9 cellular contexts compared by ENCODE assay signal in the genomic region with DNA sequence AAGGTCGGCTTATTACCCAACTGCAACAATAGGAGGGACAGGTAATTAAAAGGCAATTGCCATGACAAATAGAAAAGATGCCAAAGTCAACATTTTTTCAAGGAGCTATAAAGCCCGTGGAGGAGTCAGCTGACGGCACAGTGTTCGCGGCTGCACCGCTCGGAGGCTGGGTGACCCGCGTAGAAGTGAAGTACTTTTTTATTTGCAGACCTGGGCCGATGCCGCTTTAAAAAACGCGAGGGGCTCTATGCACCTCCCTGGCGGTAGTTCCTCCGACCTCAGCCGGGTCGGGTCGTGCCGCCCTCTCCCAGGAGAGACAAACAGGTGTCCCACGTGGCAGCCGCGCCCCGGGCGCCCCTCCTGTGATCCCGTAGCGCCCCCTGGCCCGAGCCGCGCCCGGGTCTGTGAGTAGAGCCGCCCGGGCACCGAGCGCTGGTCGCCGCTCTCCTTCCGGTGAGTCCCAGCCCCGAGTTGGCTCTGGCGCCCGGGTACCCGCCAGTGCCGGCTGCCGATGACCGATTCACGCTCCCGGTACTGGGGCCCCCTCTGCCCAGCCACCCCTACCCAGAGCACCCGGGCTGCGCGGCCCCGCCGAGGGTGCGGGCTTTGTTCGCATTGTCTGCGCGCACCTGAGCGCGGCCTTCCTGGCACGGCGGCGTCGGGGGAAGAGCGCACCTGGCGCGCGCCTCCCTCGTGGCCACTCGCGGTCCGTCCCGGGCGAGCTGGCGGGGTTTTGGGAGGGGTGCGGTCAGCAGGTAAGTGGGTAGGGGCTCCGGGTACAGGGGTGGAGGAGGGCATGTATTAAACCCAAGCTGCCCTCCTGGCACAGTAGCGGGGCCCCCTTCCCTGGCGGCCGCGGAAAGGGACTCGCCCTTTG. TPM values are rescaled to one million over a fixed set of nuclear protein-coding genes. Genes with fewer than 3 reads are reported as not detected.
DNase-seq lines count a peak whose midpoint lies in the region; ATAC-seq and TF ChIP-seq lines count a peak whose summit lies in the region.
"Had no signal": no experiment of that assay in that cellular context is flagged by ENCODE, and none has a peak within 500 bp of the region (broad histone marks: within the 10 kb centered on the region; RNA-seq: fewer than 3 reads in every experiment).

Gene VWA2, plus strand, starts transcription at position 138 of the 877 bp plus-strand sequence. CDS start 9,460 bp downstream, outside the sequence.

- BruUV-seq in Caco-2 (replicated peaks; lab: Mats Ljungman, UMichigan) (no TSS peak), IMR-90 (replicated peaks; lab: Mats Ljungman, UMichigan) (no TSS peak)

- H3K79me1 ChIP-seq in IMR-90 (ENCODE audit: low read depth in 1 of 2, low read length in 2 of 2) = no peaks in the 10 kb centered on the region

- H3K4me1 ChIP-seq in Caco-2 = peaks cover 4% of the 10 kb centered on the region; the same call in 1 of the 2 replicates
- no peaks in the 10 kb centered on the region for H3K4me1 ChIP-seq in IMR-90 (ENCODE audit: control insufficient read depth, insufficient read depth, low read length)
- H3K4me1 ChIP-seq in iPS-15b (ENCODE audit: control insufficient read depth, insufficient read depth, low read length) = peaks cover 3% of the 10 kb centered on the region

- H3K27ac ChIP-seq in IMR-90 (ENCODE audit: insufficient read depth, low read length) = no peak within 1 kb of the TSS

- peak within 1 kb of the TSS; percentile 69 for H3K4me3 Mint-ChIP-seq in Caco-2 (ENCODE audit: unreplicated experiment)

- H4K20me1 ChIP-seq in IMR-90 (ENCODE audit: insufficient read depth, low read length) = no peaks in the 10 kb centered on the region

- no peak within 1 kb of the TSS for H3K56ac ChIP-seq in IMR-90 (ENCODE audit: extremely low read depth, insufficient read depth, low read length)

- in situ Hi-C loops in IMR-90 (cut with MboI; ENCODE audit: low sequenced_read_pairs) = no loop called here

- H3K4ac ChIP-seq in IMR-90 (ENCODE audit: low read depth, low read length) = no peak within 1 kb of the TSS

- H3K27ac Mint-ChIP-seq in Caco-2 (ENCODE audit: unreplicated experiment) = no peak within 1 kb of the TSS

- no peak within 1 kb of the TSS for H3K23ac ChIP-seq in IMR-90 (ENCODE audit: low read depth, low read length)

- peak within 1 kb of the TSS; percentile 61 for H3K4me3 ChIP-seq in Caco-2 (ENCODE audit: low read depth, low read length)
- H3K4me3 ChIP-seq in IMR-90 (ENCODE audit: insufficient read depth, low read depth, low read length) = no peak within 1 kb of the TSS
- H3K4me3 ChIP-seq in iPS-15b (ENCODE audit: low read depth, low read length) = peak within 1 kb of the TSS; percentile 60

- H3K9me3 Mint-ChIP-seq in Caco-2 (ENCODE audit: unreplicated experiment) = no peaks in the 10 kb centered on the region

- H2BK20ac ChIP-seq in IMR-90 (ENCODE audit: low read depth, low read length) = no peak within 1 kb of the TSS

- H4K5ac ChIP-seq in IMR-90 (ENCODE audit: low read depth, low read length) = no peak within 1 kb of the TSS

- H3K4me2 ChIP-seq in IMR-90 (ENCODE audit: low read depth, low read length) = no peak within 1 kb of the TSS

- H2AK9ac ChIP-seq in IMR-90 (replicated peaks; ENCODE audit: low read depth, low read length, poor library complexity) = no peak within 1 kb of the TSS

- no peak for ATAC-seq in IMR-90 (ENCODE audit: low read depth)

- H3K27me3 ChIP-seq in Caco-2 (replicated peaks; ENCODE audit: control insufficient read depth, insufficient read depth, low read length) = no peaks in the 10 kb centered on the region; the same call in 1 of the 2 replicates
- H3K27me3 ChIP-seq in IMR-90 (ENCODE audit: control insufficient read depth, insufficient read depth, low read length) = peaks cover 72% of the 10 kb centered on the region
- H3K27me3 ChIP-seq in iPS-15b (ENCODE audit: control insufficient read depth, insufficient read depth, low read length) = peaks cover 43% of the 10 kb centered on the region

- no peak within 1 kb of the TSS for H3K18ac ChIP-seq in IMR-90 (ENCODE audit: low read depth, low read length)

- no peak within 1 kb of the TSS for H2BK120ac ChIP-seq in IMR-90 (ENCODE audit: low read depth, low read length)

- TF ChIP-seq RAD21 in IMR-90 (IDR thresholded peaks at IDR 0.05; ENCODE audit: low read length) = no peak

- H3K36me3 ChIP-seq in Caco-2 (ENCODE audit: control insufficient read depth, insufficient read depth, low read length) (no peaks in the 10 kb centered on the region), IMR-90 (ENCODE audit: control insufficient read depth, insufficient read depth, low read length) (no peaks in the 10 kb centered on the region), iPS-15b (ENCODE audit: control insufficient read depth, insufficient read depth, low read length) (no peaks in the 10 kb centered on the region)

- intact Hi-C loops in Caco-2 (cut with micrococcal nuclease; ENCODE audit: unreplicated experiment) (loop anchor here (1.0 to 10.0 kb wide), 2 partner anchors 65 to 125 kb away; partner anchors contain the start of gene CCDC186), IMR-90 (cut with micrococcal nuclease) (no loop called here)

- H2AFZ ChIP-seq in IMR-90 (replicated peaks; ENCODE audit: low read length, poor library complexity) = peak within 1 kb of the TSS; percentile 49

- peaks cover 4% of the 10 kb centered on the region for H3K27me3 Mint-ChIP-seq in Caco-2 (ENCODE audit: insufficient read depth, unreplicated experiment)

- dilution Hi-C loops in IMR-90 (cut with HindIII; ENCODE audit: low sequenced_read_pairs, unreplicated experiment) = no loop called here

- H3K36me3 Mint-ChIP-seq in Caco-2 (ENCODE audit: insufficient read depth, unreplicated experiment) = no peaks in the 10 kb centered on the region

- H2AK5ac ChIP-seq in IMR-90 (ENCODE audit: low read depth, low read length) = no peak within 1 kb of the TSS

- DNase-seq in Caco-2 (peak; percentile 62 to 85), IMR-90 (no peak), NCI-H1694 (lab: John Stamatoyannopoulos, UW) (no peak), SW 1271 (lab: John Stamatoyannopoulos, UW) (no peak), GM03348 (ENCODE audit: low spot score) (no peak)
- peak; percentile 25 for DNase-seq in activated CD8-positive, alpha-beta memory T cell treated with anti-CD3 and anti-CD28 coated beads, Interleukin-2, amount 50 U/mL, for 4 hours
- DNase-seq in stimulated activated CD4-positive, alpha-beta T cell treated with anti-CD3 and anti-CD28 coated beads, Interleukin-15, amount 100 ng/mL, for 48 hours (ENCODE audit: low read depth in 2 of 2) = peak; percentile 4 to 22

- no peak within 1 kb of the TSS for H4K8ac ChIP-seq in IMR-90 (ENCODE audit: low read depth in 2 of 2, low read length in 2 of 2)

- H3K14ac ChIP-seq in IMR-90 (replicated peaks; ENCODE audit: low read depth, low read length) = no peak within 1 kb of the TSS

- TF ChIP-seq POLR2A in IMR-90 (IDR thresholded peaks at IDR 0.05; ENCODE audit: low read depth, low read length) = no peak

- H4K91ac ChIP-seq in IMR-90 (ENCODE audit: insufficient read depth, low read depth, low read length) = no peak within 1 kb of the TSS

- WGBS in IMR-90 (ENCODE audit: extremely low coverage in 2 of 2, insufficient read length in 1 of 2), 2 experiments = 6% methylated on average over 46 of the region's 79 CpGs; no CpG with 5 or more reads in 1 of the 2 experiments

- POLR2A ChIA-PET in Caco-2 (lab: Charles Lee) = no interaction called here
- POLR2A ChIA-PET in IMR-90 (lab: Charles Lee; ENCODE audit: unreplicated experiment) = no interaction called here

- H3K9me3 ChIP-seq in Caco-2 (no peaks in the 10 kb centered on the region), IMR-90 (ENCODE audit: control insufficient read depth, insufficient read depth, low read length) (peaks cover 2% of the 10 kb centered on the region; the same call in 1 of the 2 replicates), iPS-15b (ENCODE audit: control insufficient read depth, insufficient read depth, low read length) (no peaks in the 10 kb centered on the region)

- TF ChIP-seq CTCF in Caco-2 (IDR thresholded peaks at IDR 0.05; ENCODE audit: insufficient read depth in 1 of 2, low read depth in 1 of 2, low read length in 1 of 2, severe bottlenecking in 1 of 2, unreplicated experiment in 1 of 2) (peak; percentile 46 to 78), IMR-90 (conservative IDR thresholded peaks at IDR 0.05; ENCODE audit: low read depth, low read length) (no peak)

- H3K9ac ChIP-seq in IMR-90 (ENCODE audit: low read depth, low read length) (no peak within 1 kb of the TSS), iPS-15b (ENCODE audit: low read depth, low read length) (no peak within 1 kb of the TSS)

- no peak within 1 kb of the TSS for H2BK15ac ChIP-seq in IMR-90 (ENCODE audit: low read depth, low read length)

- no peaks in the 10 kb centered on the region for H3K9me1 ChIP-seq in IMR-90 (ENCODE audit: insufficient read depth, low read length)

- H3K4me1 Mint-ChIP-seq in Caco-2 (ENCODE audit: low read depth, unreplicated experiment) = no peaks in the 10 kb centered on the region

- H2BK5ac ChIP-seq in IMR-90 (ENCODE audit: low read depth, low read length, poor library complexity, severe bottlenecking) = no peak within 1 kb of the TSS

- CTCF ChIA-PET in Caco-2 (lab: Charles Lee) (interaction anchor here (1.0 kb wide), 1 partner anchor 65 kb away, joined by 3 read pairs; the partner anchor contains the start of gene CCDC186), IMR-90 (lab: Yijun Ruan, JAX) (no interaction called here)

TF ChIP-seq in IMR-90, 13 proteins besides CTCF, POLR2A, EP300 and RAD21 (continues in another document):
- TF ChIP-seq FOS (IDR thresholded peaks at IDR 0.05; ENCODE audit: low read depth, low read length) = no peak
- TF ChIP-seq CHD1 (IDR thresholded peaks at IDR 0.05; ENCODE audit: low read depth, low read length) = no peak
- TF ChIP-seq MAFK (IDR thresholded peaks at IDR 0.05; ENCODE audit: low read depth, low read length) = no peak
- no peak for TF ChIP-seq MAZ (IDR thresholded peaks at IDR 0.05; ENCODE audit: borderline replicate concordance, low read depth, low read length)
- TF ChIP-seq, protein P1, sequence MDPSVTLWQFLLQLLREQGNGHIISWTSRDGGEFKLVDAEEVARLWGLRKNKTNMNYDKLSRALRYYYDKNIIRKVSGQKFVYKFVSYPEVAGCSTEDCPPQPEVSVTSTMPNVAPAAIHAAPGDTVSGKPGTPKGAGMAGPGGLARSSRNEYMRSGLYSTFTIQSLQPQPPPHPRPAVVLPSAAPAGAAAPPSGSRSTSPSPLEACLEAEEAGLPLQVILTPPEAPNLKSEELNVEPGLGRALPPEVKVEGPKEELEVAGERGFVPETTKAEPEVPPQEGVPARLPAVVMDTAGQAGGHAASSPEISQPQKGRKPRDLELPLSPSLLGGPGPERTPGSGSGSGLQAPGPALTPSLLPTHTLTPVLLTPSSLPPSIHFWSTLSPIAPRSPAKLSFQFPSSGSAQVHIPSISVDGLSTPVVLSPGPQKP (IDR thresholded peaks at IDR 0.05; ENCODE audit: borderline replicate concordance, low read depth, low read length) = no peak
- no peak for TF ChIP-seq BHLHE40 (IDR thresholded peaks at IDR 0.05; ENCODE audit: low read depth, low read length)
- TF ChIP-seq RCOR1 (IDR thresholded peaks at IDR 0.05; ENCODE audit: insufficient replicate concordance, low read length) = no peak
- TF ChIP-seq RFX5 (IDR thresholded peaks at IDR 0.05; ENCODE audit: low read depth, low read length) = no peak
- no peak for TF ChIP-seq NFE2L2 (IDR thresholded peaks at IDR 0.05; ENCODE audit: low read depth, low read length)

RNA-seq across cellular contexts. Expression of gene VWA2, which starts in this region (rescaled TPM):
- total RNA-seq in Caco-2 (2022) = 1.2 and 1.3 TPM in 2 replicates
- total RNA-seq in IMR-90 (2012; rRNA removed) = not detected in 2 replicates
- polyA plus RNA-seq in IMR-90 (2012; rRNA removed) = not detected in 2 replicates
- polyA plus RNA-seq in IMR-90 (2012; cell fraction: cytosol; rRNA removed) = not detected in 2 replicates
- 0.02 TPM in 1 of 2 replicates, not detected in the other for polyA plus RNA-seq in IMR-90 (2012; cell fraction: nucleus; rRNA removed; ENCODE audit: low replicate concordance)
- total RNA-seq: dermis microvascular lymphatic vessel endothelial cell had no signal

Comparison
In these comparisons a context has a peak if more than half of its experiments do, and no peak if none do; other contexts are left out.
1. DNase-seq: peak in Caco-2 (2 of 2), activated CD8-positive, alpha-beta memory T cell treated with anti-CD3 and anti-CD28 coated beads, Interleukin-2, amount 50 U/mL, for 4 hours (single experiment) and stimulated activated CD4-positive, alpha-beta T cell treated with anti-CD3 and anti-CD28 coated beads, Interleukin-15, amount 100 ng/mL, for 48 hours (2 of 2); none in IMR-90 (single experiment), NCI-H1694 (single experiment), SW 1271 (0 of 2) and GM03348 (single experiment).